ENCODE assay signal across 15 cellular contexts in the genomic region with DNA sequence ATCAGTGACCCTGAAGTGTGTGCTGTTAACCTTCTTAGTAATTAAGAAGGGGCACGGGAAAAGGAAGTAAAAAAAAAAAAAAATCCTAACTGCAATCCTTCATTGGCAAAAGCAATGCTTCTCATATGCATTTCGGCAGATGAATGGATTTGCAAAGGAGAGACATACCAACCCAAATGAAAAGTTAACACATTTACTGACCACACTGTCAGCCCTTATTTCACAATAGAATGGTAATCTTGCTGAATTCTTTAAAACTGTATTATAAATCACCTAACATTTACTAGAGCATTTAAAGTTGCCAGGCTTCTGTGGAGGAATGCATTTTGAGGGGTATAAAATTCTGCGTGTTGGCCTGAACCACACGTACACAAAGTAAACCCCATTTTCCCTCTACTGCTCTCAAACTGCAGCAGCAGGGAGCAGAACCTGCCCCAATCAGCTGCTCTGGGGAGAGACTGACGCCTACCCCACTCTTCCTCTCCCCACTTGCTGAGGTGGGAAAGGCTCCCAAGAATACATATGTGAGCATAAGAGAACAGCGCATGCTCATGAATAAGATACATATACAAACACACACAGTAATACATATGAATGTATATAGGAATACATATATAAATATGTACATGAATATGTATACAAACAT.
A peak's percentile ranks its signal among the peaks of the same experiment; 100 is the strongest.
DNase-seq lines count a peak whose midpoint lies in the region; ATAC-seq and TF ChIP-seq lines count a peak whose summit lies in the region.
"Had no signal": no experiment of that assay in that cellular context is flagged by ENCODE, and none has a peak within 500 bp of the region (broad histone marks: within the 10 kb centered on the region; RNA-seq: fewer than 3 reads in every experiment).

No MANE protein-coding gene starts in this region.

- H3K4me2 ChIP-seq in Karpas-422 (ENCODE audit: low read depth, low read length, poor library complexity, severe bottlenecking) = no peak overlapping the region

- H3K79me2 ChIP-seq in Karpas-422 (ENCODE audit: low read length) = peaks cover 92% of the 10 kb centered on the region

- H3K9me3 ChIP-seq in Karpas-422 (ENCODE audit: low read length) = no peaks in the 10 kb centered on the region

- peaks cover 36% of the 10 kb centered on the region for H3K36me3 Mint-ChIP-seq in nephron progenitor cell (ENCODE audit: low read depth)

- H3K9me3 Mint-ChIP-seq in nephron progenitor cell = peaks cover 16% of the 10 kb centered on the region

- H4K20me1 ChIP-seq in Karpas-422 (ENCODE audit: insufficient read depth, low read depth, low read length) = no peaks in the 10 kb centered on the region

- no peak overlapping the region for H3K9ac ChIP-seq in Karpas-422 (ENCODE audit: low read length)

- peaks cover 3% of the 10 kb centered on the region for H3K27me3 Mint-ChIP-seq in nephron progenitor cell (ENCODE audit: low read depth, poor library complexity)

- peaks cover 60% of the 10 kb centered on the region for H3K4me1 Mint-ChIP-seq in nephron progenitor cell

- no peak overlapping the region for H3K4me3 ChIP-seq in Karpas-422 (ENCODE audit: low read length)
- H3K4me3 ChIP-seq: HAP-1, SK-N-MC had no signal

- no peaks in the 10 kb centered on the region for H3K27me3 ChIP-seq in Karpas-422 (ENCODE audit: low read length)

- peaks cover 8% of the 10 kb centered on the region; the same call in 1 of the 2 replicates for H3K36me3 ChIP-seq in Karpas-422 (ENCODE audit: insufficient read depth, low read length)
- H3K36me3 ChIP-seq: HAP-1 had no signal

- H3K4me3 Mint-ChIP-seq in nephron progenitor cell = no peak overlapping the region
- H3K4me3 Mint-ChIP-seq: neural crest cell had no signal

- peak overlapping the region; percentile 96 for H3K27ac Mint-ChIP-seq in nephron progenitor cell

- no peaks in the 10 kb centered on the region for H3K9me2 ChIP-seq in Karpas-422 (replicated peaks; ENCODE audit: insufficient read depth, low read length)

- no peak for TF ChIP-seq CTCF in nephron progenitor cell (IDR thresholded peaks at IDR 0.05)

- peaks cover 87% of the 10 kb centered on the region for H3K4me1 ChIP-seq in Karpas-422 (ENCODE audit: low read length)

- H3K27ac ChIP-seq in Karpas-422 (ENCODE audit: low read length) = peak overlapping the region; percentile 62
- H3K27ac ChIP-seq: 22Rv1, SK-N-MC had no signal

- DNase-seq in NOMO-1 (lab: John Stamatoyannopoulos, UW; ENCODE audit: unreplicated experiment in 2 of 2) (peak; percentile 22 to 49), NOMO-1 treated with dmso at 0.1 percent for 144 hours (lab: John Stamatoyannopoulos, UW; ENCODE audit: unreplicated experiment) (no peak), Karpas-422 (no peak), amniotic epithelial cell (ENCODE audit: low read depth) (peak; percentile 82), nephron progenitor cell (no peak), cerebellar cortex (ENCODE audit: low spot score) (no peak)
- DNase-seq in effector CD4-positive, alpha-beta T cell = no peak
- DNase-seq: central memory CD4-positive, alpha-beta T cell; NCI-H2107 had no signal

- no peak for ATAC-seq in HG03439 (IDR thresholded peaks at IDR 0.05; ENCODE audit: unreplicated experiment)
- ATAC-seq: left lobe of liver had no signal

- no peak overlapping the region for H2AFZ ChIP-seq in Karpas-422 (ENCODE audit: low read length)

Comparison
In these comparisons a context has a peak if more than half of its experiments do, and no peak if none do; other contexts are left out.
1. DNase-seq: peak in NOMO-1 (2 of 2) and amniotic epithelial cell (single experiment); none in NOMO-1 treated with dmso at 0.1 percent for 144 hours (single experiment), Karpas-422 (single experiment), nephron progenitor cell (single experiment), cerebellar cortex (single experiment) and effector CD4-positive, alpha-beta T cell (single experiment).